16 cellular contexts compared by ENCODE assay signal in genomic region chr15:72078887-72079286, GRCh38. TPM values are rescaled to one million over a fixed set of nuclear protein-coding genes. Genes with fewer than 3 reads are reported as not detected.
DNase-seq lines count a peak whose midpoint lies in the region; ATAC-seq and TF ChIP-seq lines count a peak whose summit lies in the region.
"Had no signal": no experiment of that assay in that cellular context is flagged by ENCODE, and none has a peak within 500 bp of the region (broad histone marks: within the 10 kb centered on the region; RNA-seq: fewer than 3 reads in every experiment).

No MANE protein-coding gene starts in this region.

- peak overlapping the region; percentile 85 for H3K4me2 ChIP-seq in SU-DHL-6 (ENCODE audit: low read depth, low read length, poor library complexity, severe bottlenecking)
- H3K4me2 ChIP-seq in GM23248 (ENCODE audit: unreplicated experiment): no peak overlapping the region

- in situ Hi-C loops in GM23248 (cut with MboI): no loop called here

- H3K4me3 ChIP-seq in GM12865 (ENCODE audit: low read depth, low read length) (no peak overlapping the region), SU-DHL-6 (ENCODE audit: insufficient read depth, low read length, poor library complexity, severe bottlenecking) (peak overlapping the region; percentile 21), GM23248 (no peak overlapping the region)
- H3K4me3 ChIP-seq: left lung, MG63 had no signal

- H3K9ac ChIP-seq in SU-DHL-6 (ENCODE audit: low read length): peak overlapping the region; percentile 60
- no peak overlapping the region for H3K9ac ChIP-seq in GM23248

- ATAC-seq in GM19467 (IDR thresholded peaks at IDR 0.05; ENCODE audit: unreplicated experiment) (peak; percentile 88), HG03159 (IDR thresholded peaks at IDR 0.05; ENCODE audit: unreplicated experiment) (peak; percentile 93)
- ATAC-seq: left lung; naive thymus-derived CD8-positive, alpha-beta T cell; right cardiac atrium had no signal

- H3K27me3 ChIP-seq in SU-DHL-6 (ENCODE audit: low read length) (no peaks in the 10 kb centered on the region), GM23248 (replicated peaks; ENCODE audit: insufficient read depth) (no peaks in the 10 kb centered on the region)
- H3K27me3 ChIP-seq: left lung, MG63 had no signal

- H4K20me1 ChIP-seq in SU-DHL-6 (ENCODE audit: low read depth, low read length): no peaks in the 10 kb centered on the region
- H4K20me1 ChIP-seq in GM23248 (ENCODE audit: insufficient read depth): no peaks in the 10 kb centered on the region; the same call in 1 of the 2 replicates

- H3F3A ChIP-seq in SU-DHL-6 (ENCODE audit: insufficient read depth) (peaks cover 75% of the 10 kb centered on the region), GM23248 (ENCODE audit: insufficient read depth) (peaks cover 5% of the 10 kb centered on the region; the same call in 1 of the 2 replicates)

- H3K9me2 ChIP-seq in SU-DHL-6 (replicated peaks; ENCODE audit: insufficient read depth, low read length) (no peaks in the 10 kb centered on the region), GM23248 (ENCODE audit: insufficient read depth) (peaks cover 7% of the 10 kb centered on the region; the same call in 1 of the 2 replicates)

- H3K36me3 ChIP-seq in SU-DHL-6 (ENCODE audit: low read length): no peaks in the 10 kb centered on the region
- no peaks in the 10 kb centered on the region for H3K36me3 ChIP-seq in GM23248 (ENCODE audit: low read depth)
- H3K36me3 ChIP-seq: left lung, MG63 had no signal

- TF ChIP-seq CTCF in GM12865 (IDR thresholded peaks at IDR 0.05; ENCODE audit: insufficient read depth, low read depth, low read length, missing control alignments): no peak
- no peak for TF ChIP-seq CTCF in SU-DHL-6 (IDR thresholded peaks at IDR 0.05; ENCODE audit: insufficient read depth, low read length, poor library complexity, severe bottlenecking)

- H3K27ac ChIP-seq in SU-DHL-6 (ENCODE audit: low read depth, low read length): peak overlapping the region; percentile 99
- H3K27ac ChIP-seq in GM23248: no peak overlapping the region
- H3K27ac ChIP-seq: left lung had no signal

- no peaks in the 10 kb centered on the region; the same call in 1 of the 2 replicates for H3K4me1 ChIP-seq in GM23248 (ENCODE audit: insufficient read depth)
- H3K4me1 ChIP-seq: left lung had no signal

- H2AFZ ChIP-seq in SU-DHL-6 (ENCODE audit: low read depth, low read length, severe bottlenecking) (no peak overlapping the region), GM23248 (no peak overlapping the region)

- 95 to 99% methylated on average over 6 of the region's 6 CpGs for WGBS in GM23248 (ENCODE audit: low coverage in 1 of 2, low lambda C conversion rate in 2 of 2, missing lambda C conversion rate in 2 of 2), 2 experiments

- DNase-seq in GM12865 (ENCODE audit: low read depth) (peak; percentile 62), kidney glomerular epithelial cell (lab: John Stamatoyannopoulos, UW) (no peak), GM23248 (no peak), activated gamma-delta T cell (lab: John Stamatoyannopoulos, UW) (no peak), iPS-NIHi11 (ENCODE audit: low spot score) (no peak)
- DNase-seq: activated CD4-positive, alpha-beta T cell treated with anti-CD3 and anti-CD28 coated beads, Interleukin-2, amount 50 U/mL, for 1 hour; activated naive CD8-positive, alpha-beta T cell treated with anti-CD3 and anti-CD28 coated beads, Interleukin-2, amount 10 ng/mL, durations not matched to agents 7 days and 5 days; cerebellar nuclear complex; left lung; MG63; naive thymus-derived CD8-positive, alpha-beta T cell; NCI-H226; right cardiac atrium had no signal

- H3K9me3 ChIP-seq in SU-DHL-6 (ENCODE audit: insufficient read depth, low read length) (no peaks in the 10 kb centered on the region), GM23248 (ENCODE audit: low read depth) (no peaks in the 10 kb centered on the region)
- H3K9me3 ChIP-seq: left lung, MG63 had no signal

- H3K79me2 ChIP-seq in SU-DHL-6 (ENCODE audit: insufficient read depth, low read length) (peaks cover 73% of the 10 kb centered on the region), GM23248 (ENCODE audit: insufficient read depth) (peaks cover 67% of the 10 kb centered on the region)

RNA-seq across cellular contexts. Expression of gene MYO9A, which starts 39.1 kb away (rescaled TPM):
- total RNA-seq in GM23248 (2014; rRNA removed; shearing (Covaris generic)): 20.4 and 22.6 TPM in 2 replicates
- 10.6 and 11.2 TPM in 2 replicates for polyA plus RNA-seq in GM23248 (2016; fragmentation: Nextera tagmentation; extraction: Ambion mirVana)

RNA-seq across cellular contexts. Expression of gene SENP8, which starts 39.3 kb away (rescaled TPM):
- total RNA-seq in GM23248 (2014; rRNA removed; shearing (Covaris generic)): 2.5 and 2.8 TPM in 2 replicates
- 3.8 and 4.0 TPM in 2 replicates for polyA plus RNA-seq in GM23248 (2016; fragmentation: Nextera tagmentation; extraction: Ambion mirVana)
